Comparison of ENCODE assay signal across 8 cellular contexts in the genomic region with DNA sequence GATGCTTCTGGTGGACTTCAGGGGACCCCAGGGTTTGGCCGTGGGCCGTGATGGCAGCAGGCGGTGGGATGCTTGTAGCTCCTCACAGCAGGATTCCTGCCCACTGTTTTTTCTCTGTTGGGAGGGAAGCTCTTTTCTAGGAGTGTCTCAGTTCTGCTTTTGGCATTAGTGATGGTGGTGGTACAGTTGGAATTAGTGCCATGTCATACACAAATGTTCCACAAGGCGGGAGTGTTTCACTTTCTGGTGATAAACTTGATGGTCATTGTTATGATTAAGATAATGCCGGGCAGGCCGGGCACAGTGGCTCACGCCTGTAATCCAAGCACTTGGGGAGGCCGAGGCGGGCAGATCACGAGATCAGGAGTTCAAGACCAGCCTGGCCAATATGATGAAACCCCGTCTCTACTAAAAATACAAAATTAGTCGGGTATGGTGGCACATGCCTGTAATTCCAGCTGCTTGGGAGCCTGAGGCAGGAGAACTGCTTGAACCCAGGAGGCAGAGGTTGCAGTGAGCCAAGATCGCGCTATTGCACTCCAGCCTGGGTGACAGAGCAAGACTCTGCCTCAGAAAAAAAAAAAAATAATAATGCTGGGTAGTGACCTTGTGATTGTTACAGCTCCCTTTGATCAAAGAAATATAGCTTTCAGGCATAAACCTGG. TPM values are rescaled to one million over a fixed set of nuclear protein-coding genes. Genes with fewer than 3 reads are reported as not detected.
DNase-seq lines count a peak whose midpoint lies in the region; ATAC-seq, FAIRE-seq and TF ChIP-seq lines count a peak whose summit lies in the region.
"Not testable (repeated sequence)": the region's sequence is repeated elsewhere in the genome, so short reads cannot be mapped to it uniquely, and the experiment has no call there.

No MANE protein-coding gene starts in this region.

- peak; percentile 64 to 89 (median 86) for ATAC-seq in heart right ventricle

- BruUV-seq in MCF 10A (replicated peaks; lab: Mats Ljungman, UMichigan), result TSS peak; percentile 80

- CTCF ChIA-PET in MCF 10A (lab: Yijun Ruan, JAX), result interaction anchor here (0.6 to 2.9 kb wide), 25 partner anchors 8 to 526 kb away, joined by 3 to 28 read pairs (median 4); partner anchors contain the start of gene CENPS

- 25 to 28% methylated on average over 14 of the region's 14 CpGs for WGBS in heart right ventricle, 2 donors

- not testable (repeated sequence) for H3K27ac Mint-ChIP-seq in MCF 10A (ENCODE audit: low read depth, unreplicated experiment)
- H3K27ac Mint-ChIP-seq in nephron progenitor cell, result peak overlapping the region; percentile 60

- H3K27me3 ChIP-seq in heart right ventricle, result not testable (repeated sequence)

- not testable (repeated sequence) for H3K9me3 ChIP-seq in heart right ventricle

- not testable (repeated sequence) for H3K9me3 Mint-ChIP-seq in MCF 10A (ENCODE audit: unreplicated experiment); nephron progenitor cell

- peaks cover 50% of the 10 kb centered on the region for H3K36me3 Mint-ChIP-seq in MCF 10A (ENCODE audit: insufficient read depth, unreplicated experiment)
- H3K36me3 Mint-ChIP-seq in nephron progenitor cell (ENCODE audit: low read depth), result peaks cover 35% of the 10 kb centered on the region

- H3K4me3 Mint-ChIP-seq in MCF 10A (ENCODE audit: unreplicated experiment); nephron progenitor cell: not testable (repeated sequence)

- peaks cover 0 to 72% (median 12%) of the 10 kb centered on the region in 9 donors for H3K36me3 ChIP-seq in heart right ventricle

- DNase-seq in Caki2 (ENCODE audit: low read depth), result peak; percentile 64
- DNase-seq in HFF-Myc (ENCODE audit: extremely low read depth, low read depth), result peak; percentile 71
- DNase-seq in NCI-H510A (lab: John Stamatoyannopoulos, UW), result peak; percentile 87
- peak; percentile 81 for DNase-seq in MCF 10A (ENCODE audit: unreplicated experiment)
- DNase-seq in heart right ventricle, result peak; percentile 42 to 74
- peak; percentile 50 for DNase-seq in nephron progenitor cell

- not testable (repeated sequence) for H3K4me1 Mint-ChIP-seq in MCF 10A (ENCODE audit: insufficient read depth, unreplicated experiment); nephron progenitor cell

- TF ChIP-seq CTCF in HFF-Myc (IDR thresholded peaks at IDR 0.05; ENCODE audit: low read depth, low read length, missing control alignments), result peak; percentile 71
- peak; percentile 61 for TF ChIP-seq CTCF in MCF 10A (IDR thresholded peaks at IDR 0.05; ENCODE audit: unreplicated experiment)
- TF ChIP-seq CTCF in heart right ventricle (IDR thresholded peaks at IDR 0.05), result peak; percentile 47 to 76 (median 70)
- peak; percentile 59 for TF ChIP-seq CTCF in nephron progenitor cell (IDR thresholded peaks at IDR 0.05)

- not testable (repeated sequence) for H3K27me3 Mint-ChIP-seq in MCF 10A (ENCODE audit: insufficient read depth, unreplicated experiment); nephron progenitor cell (ENCODE audit: low read depth, poor library complexity)

- H3K27ac ChIP-seq in heart right ventricle (peak overlapping the region in 7 of 10 donors; percentile 6 to 81 (median 56)), temporal lobe (ENCODE audit: low read depth, low read length) (peak overlapping the region; percentile 66)

- peaks cover 0 to 28% (median 9%) of the 10 kb centered on the region in 9 donors for H3K4me1 ChIP-seq in heart right ventricle

- POLR2A ChIA-PET in MCF 10A (lab: Yijun Ruan, JAX), result interaction anchor here (1.1 to 2.1 kb wide), 3 partner anchors 10 to 22 kb away, joined by 4 to 14 read pairs (median 10); partner anchors contain the start of gene PGD

- FAIRE-seq in TTC549 (lab: Jason Lieb, UNC), result peak; percentile 49

- H3K4me3 ChIP-seq in HFF-Myc (replicated peaks; ENCODE audit: low read depth, low read length); heart right ventricle: not testable (repeated sequence)

- in situ Hi-C loops in Caki2 (cut with HindIII; ENCODE audit: low pct_unique_long_range_greater_than_20kb, low sequenced_read_pairs), result not testable (repeated sequence)

- intact Hi-C loops in MCF 10A (cut with micrococcal nuclease), result loop anchor here (1.0 to 2.0 kb wide), 2 partner anchors 51 to 117 kb away; no protein-coding TSS in a partner anchor
- intact Hi-C loops in heart right ventricle (cut with DNase I), result loop anchor here (1.0 to 10.0 kb wide), 7 partner anchors 21 to 115 kb away; partner anchors contain the start of genes CENPS (in 1 of the 10), DFFA (in 1 of the 10), PEX14 (in 1 of the 10) and PGD (in 1 of the 10)

RNA-seq across cellular contexts. Expression of gene PGD, which starts 21.4 kb away (rescaled TPM):
- 608 and 700 TPM in 2 replicates for total RNA-seq in Caki2 (2014; rRNA removed; shearing (Covaris generic); ENCODE audit: low replicate concordance)
- total RNA-seq in MCF 10A (2022) (56.4 and 70.6 TPM in 2 replicates), heart right ventricle (10 to 100 TPM; 28.3 to 60.9 (median 32.9) TPM), temporal lobe (80.9 TPM)
- polyA plus RNA-seq in heart right ventricle, result 10 to 100 TPM; 14.3 to 28.0 TPM

RNA-seq across cellular contexts. Expression of gene CENPS, which starts 52.7 kb away (rescaled TPM):
- 39.8 and 45.0 TPM in 2 replicates for total RNA-seq in Caki2 (2014; rRNA removed; shearing (Covaris generic); ENCODE audit: low replicate concordance)
- total RNA-seq in MCF 10A (2022) (19.0 and 19.4 TPM in 2 replicates), heart right ventricle (10 to 100 TPM in 4 of 10 donors, 1 to 10 TPM in 6; 4.9 to 10.7 (median 9.4) TPM), temporal lobe (5.9 TPM)
- 1 to 10 TPM; 7.2 to 9.4 TPM for polyA plus RNA-seq in heart right ventricle
